Comparison of ENCODE assay signal across 16 cellular contexts in genomic region chr2:53633441-53633840, GRCh38.
A peak's percentile ranks its signal among the peaks of the same experiment; 100 is the strongest.
DNase-seq lines count a peak whose midpoint lies in the region; ATAC-seq, FAIRE-seq and TF ChIP-seq lines count a peak whose summit lies in the region.
"Had no signal": no experiment of that assay in that cellular context is flagged by ENCODE, and none has a peak within 500 bp of the region (broad histone marks: within the 10 kb centered on the region; RNA-seq: fewer than 3 reads in every experiment).

No MANE protein-coding gene starts in this region.

- intact Hi-C loops in HepG2 (cut with micrococcal nuclease; ENCODE audit: unreplicated experiment) = no loop called here

- TF ChIP-seq CTCF in bronchial epithelial cell (IDR thresholded peaks at IDR 0.05; ENCODE audit: insufficient read depth, low read length, severe bottlenecking) (no peak), HepG2 (CRISPR knock-in tag; IDR thresholded peaks at IDR 0.05) (no peak)

- H3K4me3 ChIP-seq in GM23248 (no peak overlapping the region), bronchial epithelial cell (ENCODE audit: low read depth, low read length) (no peak overlapping the region), HepG2 (replicated peaks in 1 of 3; ENCODE audit: insufficient read depth in 1 of 3, low read depth in 2 of 3, low read length in 3 of 3) (no peak overlapping the region)
- H3K4me3 ChIP-seq: gastroesophageal sphincter, sigmoid colon had no signal

- POLR2A ChIA-PET in HepG2 (lab: Yijun Ruan, JAX) = no interaction called here

- no peaks in the 10 kb centered on the region for H3K4me1 ChIP-seq in GM23248 (ENCODE audit: insufficient read depth)
- peaks cover 8% of the 10 kb centered on the region for H3K4me1 ChIP-seq in HepG2 (ENCODE audit: insufficient read depth, low read length)
- H3K4me1 ChIP-seq: gastroesophageal sphincter had no signal

- CTCF ChIA-PET in HepG2 (lab: Yijun Ruan, JAX; ENCODE audit: low intra/inter-chr PET ratio, low total read pairs) = no interaction called here

- WGBS in GM23248 (ENCODE audit: low coverage in 1 of 2, low lambda C conversion rate in 2 of 2, missing lambda C conversion rate in 2 of 2), 2 experiments = 63 to 83% methylated on average over 1 of the region's 1 CpG
- WGBS in HepG2 (ENCODE audit: low lambda C conversion rate) = 0% methylated on average over 1 of the region's 1 CpG

- H3K9me2 ChIP-seq in GM23248 (ENCODE audit: insufficient read depth) = no peaks in the 10 kb centered on the region

- no peaks in the 10 kb centered on the region for H3K36me3 ChIP-seq in GM23248 (ENCODE audit: low read depth)
- H3K36me3 ChIP-seq in bronchial epithelial cell (ENCODE audit: control insufficient read depth, insufficient read depth, low read length) = no peaks in the 10 kb centered on the region
- no peaks in the 10 kb centered on the region for H3K36me3 ChIP-seq in HepG2 (replicated peaks in 1 of 2; ENCODE audit: control insufficient read depth in 1 of 2, insufficient read depth in 2 of 2, low read length in 2 of 2)
- H3K36me3 ChIP-seq: gastroesophageal sphincter, neutrophil, sigmoid colon had no signal

- no peaks in the 10 kb centered on the region for H3K79me2 ChIP-seq in GM23248 (ENCODE audit: insufficient read depth)
- H3K79me2 ChIP-seq in HepG2 (ENCODE audit: insufficient read depth, low read length) = no peaks in the 10 kb centered on the region

- no TSS peak for BruUV-seq in HepG2 (replicated peaks; lab: Mats Ljungman, UMichigan)

- DNase-seq in GM23248 (peak; percentile 10), NCI-H460 (ENCODE audit: extremely low read depth, low read depth) (peak; percentile 12), bronchial epithelial cell (ENCODE audit: low read depth) (peak; percentile 70), HepG2 (ENCODE audit: low spot score) (peak; percentile 74), mesenteric fat pad (ENCODE audit: low spot score) (no peak), NCI-H82 treated with DMSO at 0.1 percent for 48 hours (lab: John Stamatoyannopoulos, UW; ENCODE audit: unreplicated experiment) (no peak), NCI-H2107 treated with DMSO at 0.1 percent for 48 hours (lab: John Stamatoyannopoulos, UW; ENCODE audit: unreplicated experiment) (no peak)
- DNase-seq: activated effector memory CD4-positive, alpha-beta T cell treated with Interleukin-2 at 50 U/mL for 16 hours; anterior cingulate cortex; CD8-positive, alpha-beta T cell; sigmoid colon; stimulated activated naive CD4-positive, alpha-beta T cell treated with Interleukin-2 at 50 U/mL for 16 hours had no signal

- FAIRE-seq in bronchial epithelial cell (lab: Jason Lieb, UNC) (no peak), HepG2 (lab: Jason Lieb, UNC) (no peak)
- FAIRE-seq: H1 had no signal

- H2AFZ ChIP-seq in GM23248 = no peak overlapping the region
- no peak overlapping the region for H2AFZ ChIP-seq in HepG2 (ENCODE audit: low read length)

- H3K9me3 ChIP-seq in GM23248 (ENCODE audit: low read depth) (no peaks in the 10 kb centered on the region), HepG2 (ENCODE audit: low read length) (no peaks in the 10 kb centered on the region)
- H3K9me3 ChIP-seq: gastroesophageal sphincter, neutrophil, sigmoid colon had no signal

- peak; percentile 71 for ATAC-seq in HepG2
- no peak for ATAC-seq in GM21526 (IDR thresholded peaks at IDR 0.05; ENCODE audit: low FRiP score, unreplicated experiment)
- ATAC-seq: CD8-positive, alpha-beta T cell; gastroesophageal sphincter had no signal

- TF ChIP-seq EP300 in HepG2 (IDR thresholded peaks at IDR 0.05; ENCODE audit: low read depth in 2 of 2, low read length in 2 of 2) (no peak), HepG2 (CRISPR knock-in tag; IDR thresholded peaks at IDR 0.05; ENCODE audit: borderline replicate concordance) (no peak)

- in situ Hi-C loops in GM23248 (cut with MboI) = no loop called here
- in situ Hi-C loops in HepG2 (cut with HindIII; ENCODE audit: extremely low pct_ligation_motif_present, low pct_unique_long_range_greater_than_20kb) = no loop called here

- TF ChIP-seq RAD21 in HepG2 (CRISPR knock-in tag; IDR thresholded peaks at IDR 0.05) = no peak

- no peaks in the 10 kb centered on the region for H3F3A ChIP-seq in GM23248 (ENCODE audit: insufficient read depth)

- H3K9ac ChIP-seq in GM23248 = no peak overlapping the region
- no peak overlapping the region for H3K9ac ChIP-seq in HepG2 (ENCODE audit: insufficient read depth, low read depth, low read length)

- no peak for TF ChIP-seq POLR2A in HepG2 (IDR thresholded peaks at IDR 0.05; ENCODE audit: insufficient read depth in 1 of 2, low read depth in 2 of 2, low read length in 2 of 2)

- no peak overlapping the region for H3K27ac ChIP-seq in GM23248
- no peak overlapping the region for H3K27ac ChIP-seq in HepG2 (ENCODE audit: extremely low read length, insufficient read depth, low read length)
- H3K27ac ChIP-seq: gastroesophageal sphincter, neutrophil, sigmoid colon had no signal

- H3K27me3 ChIP-seq in GM23248 (replicated peaks; ENCODE audit: insufficient read depth) (no peaks in the 10 kb centered on the region), bronchial epithelial cell (ENCODE audit: control insufficient read depth, insufficient read depth, low read length) (no peaks in the 10 kb centered on the region), HepG2 (ENCODE audit: control insufficient read depth in 1 of 2, insufficient read depth in 2 of 2, low read length in 2 of 2) (no peaks in the 10 kb centered on the region)
- H3K27me3 ChIP-seq: gastroesophageal sphincter, neutrophil, sigmoid colon had no signal

- H3K4me2 ChIP-seq in GM23248 (ENCODE audit: unreplicated experiment) (no peak overlapping the region), HepG2 (ENCODE audit: low read depth, low read length) (no peak overlapping the region)

- H4K20me1 ChIP-seq in GM23248 (ENCODE audit: insufficient read depth) (no peaks in the 10 kb centered on the region), HepG2 (ENCODE audit: insufficient read depth, low read length) (no peaks in the 10 kb centered on the region)

TF ChIP-seq in HepG2, 621 proteins besides CTCF, POLR2A, EP300 and RAD21:
- TF ChIP-seq ZNF883 (CRISPR knock-in tag; IDR thresholded peaks at IDR 0.05; ENCODE audit: not compliant biosample characterization) (no peak), TBP (CRISPR knock-in tag; IDR thresholded peaks at IDR 0.05) (no peak), CEBPB (IDR thresholded peaks at IDR 0.05; ENCODE audit: borderline replicate concordance, low read depth, low read length) (peak; percentile 57; the same call in 1 of the 2 replicates), RARG (CRISPR knock-in tag; IDR thresholded peaks at IDR 0.05; ENCODE audit: low read depth) (no peak), HNRNPUL1 (IDR thresholded peaks at IDR 0.05; ENCODE audit: low read depth, low read length) (no peak), USF2 (IDR thresholded peaks at IDR 0.05; ENCODE audit: low read depth, low read length) (peak; percentile 55), USF2 (CRISPR knock-in tag; IDR thresholded peaks at IDR 0.05; ENCODE audit: borderline replicate concordance) (no peak)

Comparison
In these comparisons a context has a peak if more than half of its experiments do, and no peak if none do; other contexts are left out.
1. DNase-seq: peak in GM23248 (single experiment), NCI-H460 (single experiment), bronchial epithelial cell (single experiment) and HepG2 (single experiment); none in mesenteric fat pad (single experiment), NCI-H82 treated with DMSO at 0.1 percent for 48 hours (single experiment) and NCI-H2107 treated with DMSO at 0.1 percent for 48 hours (single experiment).